1 cellular context compared by ENCODE assay signal in the genomic region with DNA sequence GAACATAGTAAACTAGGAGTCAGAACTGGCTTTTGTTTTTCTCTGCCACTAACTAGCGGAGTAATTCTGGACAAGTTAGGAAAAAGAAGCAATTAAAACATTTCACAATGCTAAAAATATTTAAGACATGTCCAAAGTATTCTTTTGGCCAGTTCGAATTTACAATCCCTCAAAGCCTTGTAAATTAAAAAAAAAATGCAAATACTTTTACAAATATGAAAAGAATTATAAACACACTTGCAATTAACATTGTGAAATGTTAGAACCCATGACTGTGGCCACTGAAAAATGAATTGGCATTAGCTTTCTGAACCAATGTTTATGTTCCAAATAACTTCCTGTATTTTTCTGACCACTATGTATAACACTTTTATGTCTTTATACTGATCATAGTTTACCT.
TF ChIP-seq lines count a peak whose summit lies in the region.

No MANE protein-coding gene starts in this region.

TF ChIP-seq in HEK293, 187 proteins besides CTCF, POLR2A, EP300 and RAD21 (continued from another document):
- TF ChIP-seq, protein P1, sequence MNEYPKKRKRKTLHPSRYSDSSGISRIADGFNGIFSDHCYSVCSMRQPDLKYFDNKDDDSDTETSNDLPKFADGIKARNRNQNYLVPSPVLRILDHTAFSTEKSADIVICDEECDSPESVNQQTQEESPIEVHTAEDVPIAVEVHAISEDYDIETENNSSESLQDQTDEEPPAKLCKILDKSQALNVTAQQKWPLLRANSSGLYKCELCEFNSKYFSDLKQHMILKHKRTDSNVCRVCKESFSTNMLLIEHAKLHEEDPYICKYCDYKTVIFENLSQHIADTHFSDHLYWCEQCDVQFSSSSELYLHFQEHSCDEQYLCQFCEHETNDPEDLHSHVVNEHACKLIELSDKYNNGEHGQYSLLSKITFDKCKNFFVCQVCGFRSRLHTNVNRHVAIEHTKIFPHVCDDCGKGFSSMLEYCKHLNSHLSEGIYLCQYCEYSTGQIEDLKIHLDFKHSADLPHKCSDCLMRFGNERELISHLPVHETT (tag by site-specific recombination; IDR thresholded peaks at IDR 0.05), result no peak
